Comparison of ENCODE assay signal across 22 cellular contexts in the genomic region with DNA sequence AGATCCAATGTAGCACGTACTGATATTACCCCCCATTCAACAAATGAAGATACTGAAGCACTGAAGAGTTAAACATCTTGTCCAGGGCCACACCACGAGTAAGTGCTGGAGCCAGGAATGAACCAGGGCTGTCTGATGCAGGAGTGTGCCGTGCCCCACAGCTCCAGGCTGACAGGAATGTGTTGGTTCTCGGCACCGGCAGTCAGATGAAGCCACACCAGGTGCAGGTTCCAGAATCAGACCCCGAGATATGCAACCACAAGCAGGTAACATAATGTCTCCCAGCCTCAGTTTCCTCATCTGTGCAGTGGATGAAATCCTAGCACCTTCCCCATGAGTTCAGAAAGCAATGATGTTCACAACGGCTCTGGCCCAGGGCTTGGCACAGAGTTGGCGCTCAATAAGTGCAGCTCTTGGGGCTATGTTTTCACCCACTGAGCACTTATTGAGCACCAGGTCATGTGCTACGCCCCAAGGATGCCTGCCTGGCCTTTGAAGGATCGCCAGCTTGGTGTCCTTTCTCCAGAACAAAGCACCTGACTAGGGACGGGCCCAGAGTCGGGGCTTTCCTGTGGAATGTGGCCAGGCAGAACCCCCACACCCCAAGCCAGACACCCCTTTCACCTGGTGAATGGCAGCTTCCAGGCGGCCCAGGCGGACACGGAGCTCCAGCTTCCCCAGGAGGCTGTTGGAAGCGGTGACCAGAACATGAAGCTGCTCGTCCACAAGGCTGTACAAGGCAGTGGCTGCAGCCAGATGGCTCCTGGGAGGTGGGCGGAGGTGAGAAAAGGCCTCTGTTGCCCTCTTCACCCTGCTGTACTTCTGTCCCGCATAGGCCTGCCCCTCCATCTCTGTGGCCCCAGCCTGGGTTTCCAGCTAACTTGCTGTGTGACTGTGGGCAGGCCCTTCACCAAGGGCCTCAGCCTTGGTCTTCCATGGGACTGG. TPM values are rescaled to one million over a fixed set of nuclear protein-coding genes. Genes with fewer than 3 reads are reported as not detected.
DNase-seq lines count a peak whose midpoint lies in the region; ATAC-seq, FAIRE-seq and TF ChIP-seq lines count a peak whose summit lies in the region.
"Had no signal": no experiment of that assay in that cellular context is flagged by ENCODE, and none has a peak within 500 bp of the region (broad histone marks: within the 10 kb centered on the region; RNA-seq: fewer than 3 reads in every experiment).

No MANE protein-coding gene starts in this region.

- 85% methylated on average over 17 of the region's 19 CpGs for WGBS in A549 (ENCODE audit: missing lambda C conversion rate)
- WGBS in IMR-90 (ENCODE audit: extremely low coverage in 2 of 2, insufficient read length in 1 of 2), 2 experiments: 88% methylated on average over 9 of the region's 19 CpGs; no CpG with 5 or more reads in 1 of the 2 experiments

- H3K4me1 ChIP-seq in A549 (peaks cover 51% of the 10 kb centered on the region), IMR-90 (ENCODE audit: control insufficient read depth, insufficient read depth, low read length) (peaks cover 24% of the 10 kb centered on the region), fibroblast of lung (ENCODE audit: control insufficient read depth, extremely low read depth, insufficient read depth, low read length) (peaks cover 22% of the 10 kb centered on the region)

- no TSS peak for BruUV-seq in IMR-90 (replicated peaks; lab: Mats Ljungman, UMichigan)

- peak overlapping the region; percentile 68 for H4K5ac ChIP-seq in IMR-90 (ENCODE audit: low read depth, low read length)

- H4K20me1 ChIP-seq in IMR-90 (ENCODE audit: insufficient read depth, low read length) (no peaks in the 10 kb centered on the region), fibroblast of lung (ENCODE audit: control insufficient read depth, extremely low read depth, insufficient read depth, low read length) (no peaks in the 10 kb centered on the region)

- H3K36me3 ChIP-seq in IMR-90 (ENCODE audit: control insufficient read depth, insufficient read depth, low read length): no peaks in the 10 kb centered on the region
- H3K36me3 ChIP-seq in fibroblast of lung (ENCODE audit: control insufficient read depth, insufficient read depth, low read length): no peaks in the 10 kb centered on the region
- H3K36me3 ChIP-seq: SJSA1 had no signal

- no peak for TF ChIP-seq RAD21 in A549 (conservative IDR thresholded peaks at IDR 0.05 in 1 of 2, IDR thresholded peaks at IDR 0.05 in 1 of 2)
- no peak for TF ChIP-seq RAD21 in IMR-90 (IDR thresholded peaks at IDR 0.05; ENCODE audit: low read length)

- peak overlapping the region; percentile 60; the same call in 1 of the 2 replicates for H3K23ac ChIP-seq in IMR-90 (ENCODE audit: low read depth, low read length)

- no peak overlapping the region for H3K4me3 ChIP-seq in A549
- H3K4me3 ChIP-seq in IMR-90 (ENCODE audit: insufficient read depth, low read depth, low read length): no peak overlapping the region
- H3K4me3 ChIP-seq in fibroblast of lung (replicated peaks in 1 of 4; ENCODE audit: control extremely low read depth in 1 of 4, insufficient read depth in 1 of 4, low read depth in 3 of 4, low read length in 4 of 4): no peak overlapping the region
- H3K4me3 ChIP-seq: PC-9, SJSA1 had no signal

- H3K79me2 ChIP-seq in fibroblast of lung (ENCODE audit: control insufficient read depth, insufficient read depth, low read length): no peaks in the 10 kb centered on the region

- H3K4ac ChIP-seq in IMR-90 (ENCODE audit: low read depth, low read length): peak overlapping the region; percentile 99

- no peak for DNase-seq in A549 (ENCODE audit: low read depth in 1 of 2, low spot score in 1 of 2)
- DNase-seq in IMR-90: no peak
- DNase-seq in fibroblast of lung (ENCODE audit: low read depth in 2 of 2): no peak
- peak; percentile 54 for DNase-seq in sciatic nerve (ENCODE audit: low spot score)
- DNase-seq in omental fat pad (ENCODE audit: low spot score): no peak
- no peak for DNase-seq in activated CD4-positive, alpha-beta T cell treated with anti-CD3 and anti-CD28 coated beads, Interleukin-2, amount 50 U/mL, for 4 hours
- DNase-seq in H4 (ENCODE audit: low spot score): no peak
- no peak for DNase-seq in GM19239 (ENCODE audit: insufficient read length, low spot score)
- DNase-seq: C1 segment of cervical spinal cord, COR-L47, DMS153, EL, HCEC 1CT, KBM-7, NCI-H146, NCI-H2081 treated with DMSO at 0.1 percent for 48 hours, NCI-H510A, NCI-H82 had no signal

- FAIRE-seq in A549 (lab: Jason Lieb, UNC): no peak
- no peak for FAIRE-seq in GM19239 (lab: Jason Lieb, UNC)

- peak overlapping the region; percentile 98 for H3K14ac ChIP-seq in IMR-90 (replicated peaks; ENCODE audit: low read depth, low read length)

- H2BK5ac ChIP-seq in IMR-90 (ENCODE audit: low read depth, low read length, poor library complexity, severe bottlenecking): peak overlapping the region; percentile 97

- TF ChIP-seq EP300 in A549 (IDR thresholded peaks at IDR 0.05): no peak

- no peak overlapping the region for H2AFZ ChIP-seq in IMR-90 (replicated peaks; ENCODE audit: low read length, poor library complexity)
- H2AFZ ChIP-seq in fibroblast of lung (ENCODE audit: low read length): no peak overlapping the region
- H2AFZ ChIP-seq: PC-9 had no signal

- H3K56ac ChIP-seq in IMR-90 (ENCODE audit: extremely low read depth, insufficient read depth, low read length): no peak overlapping the region

- H3K9me3 ChIP-seq in A549 (no peaks in the 10 kb centered on the region), IMR-90 (ENCODE audit: control insufficient read depth, insufficient read depth, low read length) (no peaks in the 10 kb centered on the region), fibroblast of lung (ENCODE audit: control insufficient read depth, insufficient read depth, low read depth, low read length) (no peaks in the 10 kb centered on the region)
- H3K9me3 ChIP-seq: SJSA1 had no signal

- in situ Hi-C loops in IMR-90 (cut with MboI; ENCODE audit: low sequenced_read_pairs): loop anchor here (5.0 kb wide), 1 partner anchor 52 kb away; a partner anchor contains a TSS

- H4K8ac ChIP-seq in IMR-90 (ENCODE audit: low read depth in 2 of 2, low read length in 2 of 2): peak overlapping the region; percentile 90 to 94

- peaks cover 18% of the 10 kb centered on the region; the same call in 1 of the 2 replicates for H3K9me1 ChIP-seq in IMR-90 (ENCODE audit: insufficient read depth, low read length)

- H4K91ac ChIP-seq in IMR-90 (ENCODE audit: insufficient read depth, low read depth, low read length): peak overlapping the region; percentile 97

- peaks cover 0 to 35% of the 10 kb centered on the region in 2 experiments; a peak in 2 of 4 replicates for H3K79me1 ChIP-seq in IMR-90 (ENCODE audit: low read depth in 1 of 2, low read length in 2 of 2)

- peak overlapping the region; percentile 63 for H3K18ac ChIP-seq in IMR-90 (ENCODE audit: low read depth, low read length)

- peak overlapping the region; percentile 31 for H2AK9ac ChIP-seq in IMR-90 (replicated peaks; ENCODE audit: low read depth, low read length, poor library complexity)

- H2BK15ac ChIP-seq in IMR-90 (ENCODE audit: low read depth, low read length): peak overlapping the region; percentile 98; the same call in 2 of the 3 replicates

- CTCF ChIA-PET in A549 (lab: Yijun Ruan, JAX): interaction anchor here (0.7 to 23.9 kb wide), 24 partner anchors 8 to 654 kb away, joined by 3 to 818 read pairs (median 19); a partner anchor contains a TSS
- CTCF ChIA-PET in IMR-90 (lab: Yijun Ruan, JAX): interaction anchor here (0.7 to 4.0 kb wide), 3 partner anchors 46 to 162 kb away, joined by 4 to 27 read pairs (median 4); no protein-coding TSS in a partner anchor

- peak overlapping the region; percentile 92 for H2BK20ac ChIP-seq in IMR-90 (ENCODE audit: low read depth, low read length)

- dilution Hi-C loops in IMR-90 (cut with HindIII; ENCODE audit: low sequenced_read_pairs, unreplicated experiment): no loop called here

- intact Hi-C loops in IMR-90 (cut with micrococcal nuclease) (no loop called here), sciatic nerve (cut with DNase I) (loop anchor here (10.0 kb wide), 1 partner anchor 154 kb away; no protein-coding TSS in a partner anchor)

- TF ChIP-seq CTCF in A549 (IDR thresholded peaks at IDR 0.05) (no peak), IMR-90 (conservative IDR thresholded peaks at IDR 0.05; ENCODE audit: low read depth, low read length) (no peak), fibroblast of lung (conservative IDR thresholded peaks at IDR 0.05 in 1 of 2, IDR thresholded peaks at IDR 0.05 in 1 of 2; ENCODE audit: low read depth in 1 of 2, low read length in 2 of 2) (no peak), omental fat pad (IDR thresholded peaks at IDR 0.05) (no peak)

- no peak for TF ChIP-seq POLR2A in A549 (IDR thresholded peaks at IDR 0.05; ENCODE audit: low read length)
- no peak for TF ChIP-seq POLR2A in IMR-90 (IDR thresholded peaks at IDR 0.05; ENCODE audit: low read depth, low read length)

- H2BK120ac ChIP-seq in IMR-90 (ENCODE audit: low read depth, low read length): peak overlapping the region; percentile 99

- H3K9ac ChIP-seq in IMR-90 (ENCODE audit: low read depth, low read length) (no peak overlapping the region), fibroblast of lung (ENCODE audit: insufficient read depth, low read length) (no peak overlapping the region)

- ATAC-seq in A549 (no peak), IMR-90 (ENCODE audit: low read depth) (no peak), sciatic nerve (no peak), omental fat pad (ENCODE audit: low FRiP score) (no peak)

- H3K27ac ChIP-seq in A549: peak overlapping the region; percentile 90 to 98
- peak overlapping the region; percentile 44 for H3K27ac ChIP-seq in IMR-90 (ENCODE audit: insufficient read depth, low read length)
- peak overlapping the region; percentile 16 for H3K27ac ChIP-seq in fibroblast of lung (ENCODE audit: insufficient read depth, low read length)
- H3K27ac ChIP-seq: HL-60, PC-9 had no signal

- H3K27me3 ChIP-seq in IMR-90 (ENCODE audit: control insufficient read depth, insufficient read depth, low read length) (no peaks in the 10 kb centered on the region), fibroblast of lung (ENCODE audit: control insufficient read depth, insufficient read depth, low read length) (no peaks in the 10 kb centered on the region)
- H3K27me3 ChIP-seq: SJSA1 had no signal

- POLR2A ChIA-PET in A549 (lab: Yijun Ruan, JAX): interaction anchor here (1.2 to 2.7 kb wide), 4 partner anchors 46 to 76 kb away, joined by 3 to 11 read pairs (median 6); no protein-coding TSS in a partner anchor
- POLR2A ChIA-PET in IMR-90 (lab: Charles Lee; ENCODE audit: unreplicated experiment): no interaction called here

- H3K4me2 ChIP-seq in A549: peak overlapping the region; percentile 70
- no peak overlapping the region for H3K4me2 ChIP-seq in IMR-90 (ENCODE audit: low read depth, low read length)
- H3K4me2 ChIP-seq in fibroblast of lung (ENCODE audit: extremely low read depth, insufficient read depth, low read length): no peak overlapping the region

- H2AK5ac ChIP-seq in IMR-90 (ENCODE audit: low read depth, low read length): peak overlapping the region; percentile 98

RNA-seq across cellular contexts. Expression of a gene that starts 41.3 kb away (rescaled TPM):
- polyA plus RNA-seq in A549 (2011; rRNA removed) (0.04 and 0.05 TPM in 2 replicates), A549 (2017; fragmentation: RNase III; extraction: RNeasy Plus Mini Kit Qiagen cat#74134 plus additional on column Dnase treatment) (0.13 to 0.25 TPM (median 0.21 TPM) in 3 replicates), IMR-90 (2012; rRNA removed) (4.7 and 5.1 TPM in 2 replicates), fibroblast of lung (0.60 and 1.4 TPM in 2 replicates)
- 0.07 and 0.10 TPM in 2 replicates for polyA plus RNA-seq in A549 (2012; cell fraction: cytosol; rRNA removed)
- polyA plus RNA-seq in A549 (2012; cell fraction: nucleus; rRNA removed): 0.28 and 0.33 TPM in 2 replicates
- polyA minus RNA-seq in A549 (2011; rRNA and poly(A)+ RNA removed): 0.17 and 0.24 TPM in 2 replicates
- total RNA-seq in IMR-90 (2012; rRNA removed) (2.2 and 2.5 TPM in 2 replicates), fibroblast of lung (2.8 and 3.1 TPM in 2 replicates), sciatic nerve (56.0 TPM), omental fat pad (1 to 10 TPM in 3 of 4 donors, under 1 TPM in 1; 0.24 to 9.9 (median 1.6) TPM)
- 1.7 and 2.4 TPM in 2 replicates for polyA plus RNA-seq in IMR-90 (2012; cell fraction: cytosol; rRNA removed)
- 18.1 and 26.1 TPM in 2 replicates for polyA plus RNA-seq in IMR-90 (2012; cell fraction: nucleus; rRNA removed; ENCODE audit: low replicate concordance)
- polyA plus RNA-seq in fibroblast of lung (2012): 1.2 and 2.8 TPM in 2 replicates
- polyA minus RNA-seq in fibroblast of lung (ENCODE audit: low replicate concordance): 1.9 and 5.5 TPM in 2 replicates
- not detected in 2 replicates for total RNA-seq in H4 (2014; rRNA removed; shearing (Covaris generic))
- total RNA-seq: A673 had no signal

RNA-seq across cellular contexts. Expression of a gene that starts 54.2 kb away (rescaled TPM):
- polyA plus RNA-seq in A549 (2011; rRNA removed) (173 TPM in 2 replicates), A549 (2017; fragmentation: RNase III; extraction: RNeasy Plus Mini Kit Qiagen cat#74134 plus additional on column Dnase treatment) (348 to 469 TPM (median 441 TPM) in 3 replicates), IMR-90 (2012; rRNA removed) (239 and 292 TPM in 2 replicates), fibroblast of lung (129 and 238 TPM in 2 replicates)
- 164 and 192 TPM in 2 replicates for polyA plus RNA-seq in A549 (2012; cell fraction: cytosol; rRNA removed)
- polyA plus RNA-seq in A549 (2012; cell fraction: nucleus; rRNA removed): 241 and 325 TPM in 2 replicates
- polyA minus RNA-seq in A549 (2011; rRNA and poly(A)+ RNA removed): 181 and 216 TPM in 2 replicates
- total RNA-seq in IMR-90 (2012; rRNA removed) (237 and 268 TPM in 2 replicates), fibroblast of lung (58.6 and 103 TPM in 2 replicates), sciatic nerve (70.3 TPM), omental fat pad (100 to 1,000 TPM in 1 of 4 donors, 10 to 100 TPM in 3; 72.0 to 200 (median 73.4) TPM)
- 370 and 502 TPM in 2 replicates for polyA plus RNA-seq in IMR-90 (2012; cell fraction: cytosol; rRNA removed)
- polyA plus RNA-seq in IMR-90 (2012; cell fraction: nucleus; rRNA removed; ENCODE audit: low replicate concordance): 218 and 328 TPM in 2 replicates
- polyA plus RNA-seq in fibroblast of lung (2012): 135 and 254 TPM in 2 replicates
- polyA minus RNA-seq in fibroblast of lung (ENCODE audit: low replicate concordance): 160 and 334 TPM in 2 replicates
- total RNA-seq in H4 (2014; rRNA removed; shearing (Covaris generic)): 7.0 and 7.1 TPM in 2 replicates

Comparison
In these comparisons a context has a peak if more than half of its experiments do, and no peak if none do; other contexts are left out.
1. H3K27ac ChIP-seq: peak in every context shown above with its lines; median percentile 94 in A549; 44 in IMR-90; 16 in fibroblast of lung.